Comparison of ENCODE assay signal across 14 cellular contexts in genomic region chr9:81536242-81537025, GRCh38.
DNase-seq lines count a peak whose midpoint lies in the region; ATAC-seq, FAIRE-seq and TF ChIP-seq lines count a peak whose summit lies in the region.
"Had no signal": no experiment of that assay in that cellular context is flagged by ENCODE, and none has a peak within 500 bp of the region (broad histone marks: within the 10 kb centered on the region; RNA-seq: fewer than 3 reads in every experiment).

No MANE protein-coding gene starts in this region.

- H3K18ac ChIP-seq in IMR-90 (ENCODE audit: low read depth, low read length), result no peak overlapping the region

- H3K27ac ChIP-seq in IMR-90 (ENCODE audit: insufficient read depth, low read length), result no peak overlapping the region
- H3K27ac ChIP-seq in WERI-Rb-1, result peak overlapping the region; percentile 73
- H3K27ac ChIP-seq in HepG2 (ENCODE audit: extremely low read length, insufficient read depth, low read length), result peak overlapping the region; percentile 56
- H3K27ac ChIP-seq in gastrocnemius medialis, result peak overlapping the region; percentile 26 to 86 (median 72)
- no peak overlapping the region for H3K27ac ChIP-seq in kidney (ENCODE audit: low read depth in 2 of 2, low read length in 2 of 2)
- H3K27ac ChIP-seq: SK-N-MC had no signal

- H2BK120ac ChIP-seq in IMR-90 (ENCODE audit: low read depth, low read length), result peak overlapping the region; percentile 65; the same call in 1 of the 2 replicates

- peak overlapping the region; percentile 67 for H3K4ac ChIP-seq in IMR-90 (ENCODE audit: low read depth, low read length)

- no peak overlapping the region for H3K23ac ChIP-seq in IMR-90 (ENCODE audit: low read depth, low read length)

- DNase-seq in IMR-90, result no peak
- DNase-seq in WERI-Rb-1, result peak; percentile 33
- no peak for DNase-seq in HepG2 (ENCODE audit: low spot score)
- DNase-seq in gastrocnemius medialis, result no peak
- no peak for DNase-seq in AG08395 (ENCODE audit: low spot score)
- DNase-seq in kidney, result no peak
- DNase-seq in T1000 (lab: John Stamatoyannopoulos, UW), result no peak
- DNase-seq: C1 segment of cervical spinal cord; CD8-positive, alpha-beta memory T cell; DMS79 treated with DMSO at 0.1 percent for 48 hours; H9; NCI-H524 treated with DMSO at 0.1 percent for 48 hours had no signal

- H2BK5ac ChIP-seq in IMR-90 (ENCODE audit: low read depth, low read length, poor library complexity, severe bottlenecking), result no peak overlapping the region

- intact Hi-C loops in IMR-90 (cut with micrococcal nuclease), result no loop called here
- intact Hi-C loops in HepG2 (cut with micrococcal nuclease; ENCODE audit: unreplicated experiment), result no loop called here
- intact Hi-C loops in gastrocnemius medialis (cut with DNase I; ENCODE audit: low total_unique reads), result loop anchor here (2.0 to 5.0 kb wide), 2 partner anchors 72 to 76 kb away; no protein-coding TSS in a partner anchor
- intact Hi-C loops in kidney (cut with DNase I), result no loop called here

- H4K91ac ChIP-seq in IMR-90 (ENCODE audit: insufficient read depth, low read depth, low read length), result peak overlapping the region; percentile 44

- no peak overlapping the region for H2AFZ ChIP-seq in IMR-90 (replicated peaks; ENCODE audit: low read length, poor library complexity)
- no peak overlapping the region for H2AFZ ChIP-seq in HepG2 (ENCODE audit: low read length)

- H3K4me2 ChIP-seq in IMR-90 (ENCODE audit: low read depth, low read length) (no peak overlapping the region), HepG2 (ENCODE audit: low read depth, low read length) (peak overlapping the region; percentile 25; the same call in 1 of the 2 replicates)

- peak overlapping the region; percentile 83; the same call in 2 of the 3 replicates for H2BK15ac ChIP-seq in IMR-90 (ENCODE audit: low read depth, low read length)

- no peaks in the 10 kb centered on the region for H4K20me1 ChIP-seq in IMR-90 (ENCODE audit: insufficient read depth, low read length)
- no peaks in the 10 kb centered on the region for H4K20me1 ChIP-seq in HepG2 (ENCODE audit: insufficient read depth, low read length)

- peak overlapping the region; percentile 73; the same call in 1 of the 2 replicates for H2AK5ac ChIP-seq in IMR-90 (ENCODE audit: low read depth, low read length)

- no peak overlapping the region for H3K56ac ChIP-seq in IMR-90 (ENCODE audit: extremely low read depth, insufficient read depth, low read length)

- TF ChIP-seq POLR2A in IMR-90 (IDR thresholded peaks at IDR 0.05; ENCODE audit: low read depth, low read length) (no peak), HepG2 (IDR thresholded peaks at IDR 0.05; ENCODE audit: insufficient read depth in 1 of 2, low read depth in 2 of 2, low read length in 2 of 2) (no peak), gastrocnemius medialis (IDR thresholded peaks at IDR 0.05) (no peak)

- peak; percentile 28 for FAIRE-seq in HepG2 (lab: Jason Lieb, UNC)
- no peak for FAIRE-seq in kidney (lab: Jason Lieb, UNC)

- peak overlapping the region; percentile 34 for H3K14ac ChIP-seq in IMR-90 (replicated peaks; ENCODE audit: low read depth, low read length)

- no peak for TF ChIP-seq CTCF in IMR-90 (conservative IDR thresholded peaks at IDR 0.05; ENCODE audit: low read depth, low read length)
- no peak for TF ChIP-seq CTCF in WERI-Rb-1 (IDR thresholded peaks at IDR 0.05; ENCODE audit: low read depth, low read length)
- no peak for TF ChIP-seq CTCF in HepG2 (CRISPR knock-in tag; IDR thresholded peaks at IDR 0.05)
- no peak for TF ChIP-seq CTCF in gastrocnemius medialis (IDR thresholded peaks at IDR 0.05 in 4 of 5, conservative IDR thresholded peaks at IDR 0.05 in 1 of 5)
- no peak for TF ChIP-seq CTCF in kidney (IDR thresholded peaks at IDR 0.05; ENCODE audit: borderline replicate concordance, extremely low read depth, insufficient read depth)

- in situ Hi-C loops in IMR-90 (cut with MboI; ENCODE audit: low sequenced_read_pairs), result loop anchor here (25.0 kb wide), 1 partner anchor 1076 kb away; no protein-coding TSS in a partner anchor
- in situ Hi-C loops in HepG2 (cut with HindIII; ENCODE audit: extremely low pct_ligation_motif_present, low pct_unique_long_range_greater_than_20kb), result no loop called here
- in situ Hi-C loops in gastrocnemius medialis (cut with MboI; ENCODE audit: low sequenced_read_pairs in 4 of 4), result no loop called here

- dilution Hi-C loops in IMR-90 (cut with HindIII; ENCODE audit: low sequenced_read_pairs, unreplicated experiment), result no loop called here

- WGBS in IMR-90 (ENCODE audit: extremely low coverage in 2 of 2, insufficient read length in 1 of 2), 2 experiments, result 83% methylated on average over 1 of the region's 9 CpGs; no CpG with 5 or more reads in 1 of the 2 experiments
- WGBS in HepG2 (ENCODE audit: low lambda C conversion rate), result 82% methylated on average over 9 of the region's 9 CpGs

- CTCF ChIA-PET in IMR-90 (lab: Yijun Ruan, JAX) (interaction anchor here (0.7 to 1.9 kb wide), 2 partner anchors 150 to 311 kb away, joined by 3 to 4 read pairs; no protein-coding TSS in a partner anchor), HepG2 (lab: Yijun Ruan, JAX; ENCODE audit: low intra/inter-chr PET ratio, low total read pairs) (no interaction called here)

- H3K9ac ChIP-seq in IMR-90 (ENCODE audit: low read depth, low read length) (no peak overlapping the region), HepG2 (ENCODE audit: insufficient read depth, low read depth, low read length) (peak overlapping the region; percentile 37; the same call in 1 of the 2 replicates), kidney (ENCODE audit: low read length in 2 of 2) (no peak overlapping the region)

- no peak overlapping the region for H4K5ac ChIP-seq in IMR-90 (ENCODE audit: low read depth, low read length)

- H2AK9ac ChIP-seq in IMR-90 (replicated peaks; ENCODE audit: low read depth, low read length, poor library complexity), result no peak overlapping the region

- H3K27me3 ChIP-seq in IMR-90 (ENCODE audit: control insufficient read depth, insufficient read depth, low read length) (no peaks in the 10 kb centered on the region), WERI-Rb-1 (ENCODE audit: insufficient read depth, low read depth, severe bottlenecking) (no peaks in the 10 kb centered on the region), HepG2 (ENCODE audit: control insufficient read depth in 1 of 2, insufficient read depth in 2 of 2, low read length in 2 of 2) (no peaks in the 10 kb centered on the region), gastrocnemius medialis (no peaks in the 10 kb centered on the region)

- H3K9me3 ChIP-seq in IMR-90 (ENCODE audit: control insufficient read depth, insufficient read depth, low read length) (no peaks in the 10 kb centered on the region), WERI-Rb-1 (ENCODE audit: severe bottlenecking) (no peaks in the 10 kb centered on the region), HepG2 (ENCODE audit: low read length) (no peaks in the 10 kb centered on the region), gastrocnemius medialis (no peaks in the 10 kb centered on the region), kidney (ENCODE audit: control insufficient read depth in 1 of 2, low read length in 2 of 2) (no peaks in the 10 kb centered on the region)

- ATAC-seq in IMR-90 (ENCODE audit: low read depth) (no peak), HepG2 (no peak), gastrocnemius medialis (no peak)
- ATAC-seq: Right ventricle myocardium inferior had no signal

- BruUV-seq in IMR-90 (replicated peaks; lab: Mats Ljungman, UMichigan) (no TSS peak), HepG2 (replicated peaks; lab: Mats Ljungman, UMichigan) (no TSS peak)

- peak overlapping the region in 1 of 2 experiments; percentile 33; a peak in 2 of 4 replicates for H4K8ac ChIP-seq in IMR-90 (ENCODE audit: low read depth in 2 of 2, low read length in 2 of 2)

- H2BK20ac ChIP-seq in IMR-90 (ENCODE audit: low read depth, low read length), result peak overlapping the region; percentile 27

- POLR2A ChIA-PET in IMR-90 (lab: Charles Lee; ENCODE audit: unreplicated experiment), result no interaction called here
- POLR2A ChIA-PET in HepG2 (lab: Yijun Ruan, JAX), result interaction anchor here (1.4 kb wide), 2 partner anchors 51 to 151 kb away, joined by 5 read pairs; no protein-coding TSS in a partner anchor

- peaks cover 3% of the 10 kb centered on the region; the same call in 1 of the 2 replicates for H3K9me1 ChIP-seq in IMR-90 (ENCODE audit: insufficient read depth, low read length)

- no peaks in the 10 kb centered on the region for H3K79me1 ChIP-seq in IMR-90 (ENCODE audit: low read depth in 1 of 2, low read length in 2 of 2)

- H3K36me3 ChIP-seq in IMR-90 (ENCODE audit: control insufficient read depth, insufficient read depth, low read length) (no peaks in the 10 kb centered on the region), WERI-Rb-1 (no peaks in the 10 kb centered on the region), HepG2 (replicated peaks in 1 of 2; ENCODE audit: control insufficient read depth in 1 of 2, insufficient read depth in 2 of 2, low read length in 2 of 2) (no peaks in the 10 kb centered on the region), gastrocnemius medialis (no peaks in the 10 kb centered on the region), kidney (ENCODE audit: control insufficient read depth in 1 of 2, insufficient read depth in 2 of 2, low read length in 2 of 2) (no peaks in the 10 kb centered on the region)

- H3K4me3 ChIP-seq in IMR-90 (ENCODE audit: insufficient read depth, low read depth, low read length), result no peak overlapping the region
- H3K4me3 ChIP-seq in WERI-Rb-1 (ENCODE audit: low read depth, low read length), result peak overlapping the region; percentile 22
- no peak overlapping the region for H3K4me3 ChIP-seq in HepG2 (replicated peaks in 1 of 3; ENCODE audit: insufficient read depth in 1 of 3, low read depth in 2 of 3, low read length in 3 of 3)
- no peak overlapping the region for H3K4me3 ChIP-seq in gastrocnemius medialis
- H3K4me3 ChIP-seq in kidney (ENCODE audit: low read length in 2 of 2), result no peak overlapping the region
- H3K4me3 ChIP-seq: SK-N-MC had no signal

- no peaks in the 10 kb centered on the region for H3K79me2 ChIP-seq in HepG2 (ENCODE audit: insufficient read depth, low read length)

- TF ChIP-seq EP300 in HepG2 (IDR thresholded peaks at IDR 0.05; ENCODE audit: low read depth in 2 of 2, low read length in 2 of 2), result no peak
- no peak for TF ChIP-seq EP300 in HepG2 (CRISPR knock-in tag; IDR thresholded peaks at IDR 0.05; ENCODE audit: borderline replicate concordance)

- TF ChIP-seq RAD21 in IMR-90 (IDR thresholded peaks at IDR 0.05; ENCODE audit: low read length) (no peak), HepG2 (CRISPR knock-in tag; IDR thresholded peaks at IDR 0.05) (no peak)

- H3K4me1 ChIP-seq in IMR-90 (ENCODE audit: control insufficient read depth, insufficient read depth, low read length) (no peaks in the 10 kb centered on the region; the same call in 1 of the 2 replicates), HepG2 (ENCODE audit: insufficient read depth, low read length) (peaks cover 58% of the 10 kb centered on the region), gastrocnemius medialis (peaks cover 13 to 23% of the 10 kb centered on the region in 2 donors), kidney (ENCODE audit: control insufficient read depth in 1 of 2, insufficient read depth in 1 of 2, low read depth in 1 of 2, low read length in 2 of 2) (no peaks in the 10 kb centered on the region)

TF ChIP-seq in IMR-90, 13 proteins besides CTCF, POLR2A, EP300 and RAD21 (continues in another document):
- TF ChIP-seq RFX5 (IDR thresholded peaks at IDR 0.05; ENCODE audit: low read depth, low read length), result no peak

TF ChIP-seq in HepG2, 621 proteins besides CTCF, POLR2A, EP300 and RAD21 (continues in another document):
- TF ChIP-seq ZNF44 (CRISPR knock-in tag; IDR thresholded peaks at IDR 0.05) (no peak), ZFP36L2 (CRISPR knock-in tag; IDR thresholded peaks at IDR 0.05) (no peak)

Comparison
In these comparisons a context has a peak if more than half of its experiments do, and no peak if none do; other contexts are left out.
1. H3K27ac ChIP-seq: peak in WERI-Rb-1 (single experiment), HepG2 (single experiment) and gastrocnemius medialis (4 of 4); none in IMR-90 (single experiment) and kidney (0 of 2).